ENCODE assay signal across 10 cellular contexts in genomic region chr9:4680750-4681149, GRCh38. TPM values are rescaled to one million over a fixed set of nuclear protein-coding genes. Genes with fewer than 3 reads are reported as not detected.
DNase-seq lines count a peak whose midpoint lies in the region; ATAC-seq, FAIRE-seq and TF ChIP-seq lines count a peak whose summit lies in the region.
"Had no signal": no experiment of that assay in that cellular context is flagged by ENCODE, and none has a peak within 500 bp of the region (broad histone marks: within the 10 kb centered on the region; RNA-seq: fewer than 3 reads in every experiment).

No MANE protein-coding gene starts in this region.

- H3K27ac ChIP-seq in SK-N-SH (ENCODE audit: low read depth in 2 of 2, low read length in 1 of 2), result peak overlapping the region; percentile 96 to 97
- H3K27ac ChIP-seq in K562 (ENCODE audit: extremely low read depth, low read depth, low read length), result peak overlapping the region; percentile 94
- H3K27ac ChIP-seq in HepG2 (ENCODE audit: extremely low read length, insufficient read depth, low read length), result peak overlapping the region; percentile 99
- peak overlapping the region; percentile 99 for H3K27ac ChIP-seq in upper lobe of right lung

- H2AFZ ChIP-seq in SK-N-SH (ENCODE audit: low read depth) (peak overlapping the region; percentile 81), K562 (ENCODE audit: low read depth, low read length) (0 out of 2 replicates have a peak overlapping the region, but pooled peaks have one; percentile 80), HepG2 (ENCODE audit: low read length) (no peak overlapping the region)

- TF ChIP-seq EP300 in SK-N-SH (IDR thresholded peaks at IDR 0.05; ENCODE audit: borderline replicate concordance in 1 of 2, low read depth in 1 of 2, low read length in 1 of 2) (no peak), K562 (IDR thresholded peaks at IDR 0.05; ENCODE audit: low read length) (no peak), HepG2 (IDR thresholded peaks at IDR 0.05; ENCODE audit: low read depth in 2 of 2, low read length in 2 of 2) (no peak), HepG2 (CRISPR knock-in tag; IDR thresholded peaks at IDR 0.05; ENCODE audit: borderline replicate concordance) (no peak)

- no TSS peak for BruUV-seq in K562 (replicated peaks; lab: Mats Ljungman, UMichigan)
- no TSS peak for BruUV-seq in HepG2 (replicated peaks; lab: Mats Ljungman, UMichigan)

- no peak overlapping the region for H3K4me3 Mint-ChIP-seq in effector memory CD8-positive, alpha-beta T cell

- TF ChIP-seq RAD21 in SK-N-SH (IDR thresholded peaks at IDR 0.05; ENCODE audit: low read length) (no peak), K562 (CRISPR knock-in tag; conservative IDR thresholded peaks at IDR 0.05 in 1 of 2, IDR thresholded peaks at IDR 0.05 in 1 of 2) (no peak), HepG2 (CRISPR knock-in tag; IDR thresholded peaks at IDR 0.05) (no peak)

- TF ChIP-seq CTCF in SK-N-SH (IDR thresholded peaks at IDR 0.05) (no peak), K562 (IDR thresholded peaks at IDR 0.05 in 2 of 3, conservative IDR thresholded peaks at IDR 0.05 in 1 of 3; ENCODE audit: insufficient read depth in 2 of 3, low read depth in 1 of 3, low read length in 3 of 3) (no peak), HepG2 (CRISPR knock-in tag; IDR thresholded peaks at IDR 0.05) (no peak), upper lobe of right lung (IDR thresholded peaks at IDR 0.05) (no peak)

- no peaks in the 10 kb centered on the region for H4K20me1 ChIP-seq in SK-N-SH (ENCODE audit: insufficient read depth)
- no peaks in the 10 kb centered on the region for H4K20me1 ChIP-seq in K562 (replicated peaks; ENCODE audit: control insufficient read depth, insufficient read depth, low read length)
- H4K20me1 ChIP-seq in HepG2 (ENCODE audit: insufficient read depth, low read length), result peaks cover 4% of the 10 kb centered on the region; the same call in 1 of the 2 replicates

- FAIRE-seq in K562 (lab: Jason Lieb, UNC) (peak; percentile 74), HepG2 (lab: Jason Lieb, UNC) (peak; percentile 64)

- peak overlapping the region; percentile 80 to 85 for H3K4me3 ChIP-seq in SK-N-SH (ENCODE audit: low read depth in 2 of 2, low read length in 1 of 2)
- peak overlapping the region; percentile 80 for H3K4me3 ChIP-seq in K562
- H3K4me3 ChIP-seq in HepG2 (replicated peaks in 1 of 3; ENCODE audit: insufficient read depth in 1 of 3, low read depth in 2 of 3, low read length in 3 of 3), result peak overlapping the region; percentile 76 to 94 (median 79)
- peak overlapping the region; percentile 69 for H3K4me3 ChIP-seq in upper lobe of right lung

- 34% methylated on average over 2 of the region's 2 CpGs for WGBS in SK-N-SH (ENCODE audit: low lambda C conversion rate)
- WGBS in K562 (ENCODE audit: insufficient coverage, low coverage, missing lambda C conversion rate), result 6% methylated on average over 2 of the region's 2 CpGs
- 6% methylated on average over 2 of the region's 2 CpGs for WGBS in HepG2 (ENCODE audit: low lambda C conversion rate)

- POLR2A ChIA-PET in SK-N-SH (lab: Yijun Ruan, JAX), result no interaction called here
- POLR2A ChIA-PET in K562 (lab: Yijun Ruan, JAX), result interaction anchor here (1.4 kb wide), 1 partner anchor 11 kb away, joined by 4 read pairs; no protein-coding TSS in a partner anchor
- POLR2A ChIA-PET in HepG2 (lab: Yijun Ruan, JAX), result interaction anchor here (0.9 to 1.1 kb wide), 3 partner anchors 14 to 60 kb away, joined by 3 to 6 read pairs (median 5); partner anchors contain the start of genes AK3, PLPP6 and SPATA6L

- no peaks in the 10 kb centered on the region for H3K9me1 ChIP-seq in K562 (ENCODE audit: control insufficient read depth, insufficient read depth, low read length)

- intact Hi-C loops in K562 (cut with micrococcal nuclease), result no loop called here
- intact Hi-C loops in HepG2 (cut with micrococcal nuclease; ENCODE audit: unreplicated experiment), result loop anchor here (2.0 kb wide), 1 partner anchor 20 kb away; no protein-coding TSS in a partner anchor
- intact Hi-C loops in upper lobe of right lung (cut with DNase I), result loop anchor here (10.0 kb wide), 1 partner anchor 54 kb away; no protein-coding TSS in a partner anchor

- peaks cover 10 to 13% of the 10 kb centered on the region in 2 experiments for H3K36me3 ChIP-seq in SK-N-SH (replicated peaks in 1 of 2; ENCODE audit: control insufficient read depth in 1 of 2, insufficient read depth in 2 of 2, low read length in 1 of 2)
- H3K36me3 ChIP-seq in K562 (ENCODE audit: control insufficient read depth, insufficient read depth, low read length), result peaks cover 19% of the 10 kb centered on the region; the same call in 2 of the 3 replicates
- peaks cover 1 to 13% of the 10 kb centered on the region in 2 experiments; a peak in 4 of 5 replicates for H3K36me3 ChIP-seq in HepG2 (replicated peaks in 1 of 2; ENCODE audit: control insufficient read depth in 1 of 2, insufficient read depth in 2 of 2, low read length in 2 of 2)
- H3K36me3 ChIP-seq in upper lobe of right lung, result peaks cover 14% of the 10 kb centered on the region

- ATAC-seq in SK-N-SH treated with all-trans-retinoic acid at 6 μM for 48 hours (no peak), K562 (peak; percentile 28), HepG2 (no peak), upper lobe of right lung (no peak)
- no peak for ATAC-seq in effector memory CD8-positive, alpha-beta T cell (replicated peaks)

- H3K4me1 ChIP-seq in SK-N-SH (ENCODE audit: control insufficient read depth in 1 of 2, insufficient read depth in 2 of 2, low read depth in 1 of 2, low read length in 1 of 2) (peaks cover 5 to 7% of the 10 kb centered on the region in 2 experiments; a peak in 3 of 4 replicates), K562 (replicated peaks in 1 of 2; ENCODE audit: control insufficient read depth in 2 of 2, insufficient read depth in 2 of 2, low read length in 2 of 2) (peaks cover under 1 to 21% of the 10 kb centered on the region in 2 experiments; a peak in 4 of 5 replicates), HepG2 (ENCODE audit: insufficient read depth, low read length) (peaks cover 39% of the 10 kb centered on the region), upper lobe of right lung (peaks cover 13% of the 10 kb centered on the region)

- H3K9me2 ChIP-seq in SK-N-SH, result no peaks in the 10 kb centered on the region

- CTCF ChIA-PET in SK-N-SH (lab: Yijun Ruan, JAX), result interaction anchor here (0.6 to 1.1 kb wide), 5 partner anchors 13 to 114 kb away, joined by 3 to 5 read pairs (median 4); no protein-coding TSS in a partner anchor
- CTCF ChIA-PET in K562 (lab: Yijun Ruan, JAX; ENCODE audit: low intra/inter-chr PET ratio), result no interaction called here
- CTCF ChIA-PET in HepG2 (lab: Yijun Ruan, JAX; ENCODE audit: low intra/inter-chr PET ratio, low total read pairs), result interaction anchor here (1.2 kb wide), 1 partner anchor 19 kb away, joined by 3 read pairs; the partner anchor contains the start of gene PLPP6

- peaks cover 10 to 20% of the 10 kb centered on the region in 2 donors for H3K4me1 Mint-ChIP-seq in effector memory CD8-positive, alpha-beta T cell (ENCODE audit: low read depth in 2 of 2)

- no peak overlapping the region for H3K27ac Mint-ChIP-seq in effector memory CD8-positive, alpha-beta T cell

- no peaks in the 10 kb centered on the region for H3K27me3 ChIP-seq in SK-N-SH (ENCODE audit: insufficient read depth)
- no peaks in the 10 kb centered on the region for H3K27me3 ChIP-seq in K562 (ENCODE audit: control insufficient read depth in 2 of 2, insufficient read depth in 2 of 2, low read length in 2 of 2)
- H3K27me3 ChIP-seq in HepG2 (ENCODE audit: control insufficient read depth in 1 of 2, insufficient read depth in 2 of 2, low read length in 2 of 2), result no peaks in the 10 kb centered on the region; a peak in 1 of 5 replicates
- H3K27me3 ChIP-seq in upper lobe of right lung, result no peaks in the 10 kb centered on the region

- H3K4me2 ChIP-seq in SK-N-SH, result peak overlapping the region; percentile 95
- peak overlapping the region; percentile 97 for H3K4me2 ChIP-seq in K562 (ENCODE audit: insufficient read depth, low read length)
- peak overlapping the region; percentile 92 for H3K4me2 ChIP-seq in HepG2 (ENCODE audit: low read depth, low read length)

- no peak for TF ChIP-seq POLR2A in K562 (conservative IDR thresholded peaks at IDR 0.05)
- TF ChIP-seq POLR2A in HepG2 (IDR thresholded peaks at IDR 0.05; ENCODE audit: insufficient read depth in 1 of 2, low read depth in 2 of 2, low read length in 2 of 2), result no peak

- H3K79me2 ChIP-seq in SK-N-SH (ENCODE audit: insufficient read depth) (peaks cover 49% of the 10 kb centered on the region), K562 (ENCODE audit: control insufficient read depth, insufficient read depth, low read length) (peaks cover 43% of the 10 kb centered on the region), HepG2 (ENCODE audit: insufficient read depth, low read length) (peaks cover 31% of the 10 kb centered on the region)

- H3F3A ChIP-seq in SK-N-SH (replicated peaks; ENCODE audit: insufficient read depth), result peaks cover 14% of the 10 kb centered on the region

- DNase-seq in SK-N-SH (no peak), K562 (ENCODE audit: extremely low read depth in 1 of 4, low spot score in 3 of 4) (peak in 1 of 4 experiments; percentile 34), HepG2 (ENCODE audit: low spot score) (peak; percentile 38), upper lobe of right lung (no peak), ACHN (no peak)
- DNase-seq in effector memory CD8-positive, alpha-beta T cell, result no peak
- DNase-seq in NK-92 treated with Interleukin-12 subunit alpha and Interleukin-12 subunit beta, amount 100 ng/mL, for 24 hours (lab: John Stamatoyannopoulos, UW), result no peak
- DNase-seq: GOT3; stimulated activated CD4-positive, alpha-beta T cell treated with anti-CD3 and anti-CD28 coated beads, Interleukin-1b, Interleukin-23, amount 100 ng/mL, for 48 hours had no signal

- peak overlapping the region; percentile 91 for H3K9ac ChIP-seq in SK-N-SH
- H3K9ac ChIP-seq in K562 (ENCODE audit: insufficient read depth in 1 of 2, low read depth in 2 of 2, low read length in 2 of 2), result peak overlapping the region in 1 of 2 experiments; percentile 97; a peak in 3 of 4 replicates
- peak overlapping the region; percentile 96 for H3K9ac ChIP-seq in HepG2 (ENCODE audit: insufficient read depth, low read depth, low read length)

- peaks cover 0 to 2% of the 10 kb centered on the region in 2 donors for H3K27me3 Mint-ChIP-seq in effector memory CD8-positive, alpha-beta T cell

- peaks cover 11% of the 10 kb centered on the region for H3K36me3 Mint-ChIP-seq in effector memory CD8-positive, alpha-beta T cell (ENCODE audit: insufficient read depth)

- H3K9me3 Mint-ChIP-seq in effector memory CD8-positive, alpha-beta T cell, result no peaks in the 10 kb centered on the region

- H3K9me3 ChIP-seq in SK-N-SH (no peaks in the 10 kb centered on the region), K562 (replicated peaks; ENCODE audit: control insufficient read depth, insufficient read depth, low read depth, low read length) (no peaks in the 10 kb centered on the region), HepG2 (ENCODE audit: low read length) (no peaks in the 10 kb centered on the region), upper lobe of right lung (no peaks in the 10 kb centered on the region)

- in situ Hi-C loops in K562 (cut with MboI) (no loop called here), HepG2 (cut with HindIII; ENCODE audit: extremely low pct_ligation_motif_present, low pct_unique_long_range_greater_than_20kb) (no loop called here), ACHN (cut with HindIII; ENCODE audit: low pct_ligation_motif_present, low pct_unique_long_range_greater_than_20kb, low sequenced_read_pairs) (no loop called here)

RNA-seq across cellular contexts. Expression of gene CDC37L1, which starts 1.4 kb away (rescaled TPM):
- polyA plus RNA-seq in SK-N-SH (2012; rRNA removed) (6.5 and 7.2 TPM in 2 replicates), K562 (2011; rRNA removed) (3.6 and 5.4 TPM in 2 replicates), K562 (2014; fragmentation: Illumina TruSeq; extraction: Trizol) (5.3 and 5.4 TPM in 2 replicates), K562 (2014; fragmentation: Nextera tagmentation; extraction: Ambion mirVana) (1 to 10 TPM; 1.5 TPM), K562 (2014; rRNA removed) (7.5 and 9.6 TPM in 2 replicates), HepG2 (2011; rRNA removed) (5.0 and 5.5 TPM in 2 replicates)
- polyA plus RNA-seq in SK-N-SH (2012; cell fraction: cytosol; rRNA removed), result 7.2 and 8.9 TPM in 2 replicates
- polyA plus RNA-seq in SK-N-SH (2012; cell fraction: nucleus; rRNA removed), result 5.8 and 5.9 TPM in 2 replicates
- 11.4 and 21.5 TPM in 2 replicates for total RNA-seq in K562 (2011; cell fraction: chromatin; rRNA removed; ENCODE audit: low replicate concordance)
- total RNA-seq in K562 (2011; cell fraction: nucleolus; rRNA removed), result 4.7 and 9.3 TPM in 2 replicates
- total RNA-seq in K562 (2011; cell fraction: nucleoplasm; rRNA removed), result 7.1 and 9.8 TPM in 2 replicates
- total RNA-seq in K562 (2014; rRNA removed) (6.0 and 8.1 TPM in 2 replicates), K562 (2014; rRNA removed; fragmentation: Illumina TruSeq; extraction: Trizol) (7.8 and 8.5 TPM in 2 replicates), K562 (2015; rRNA removed; fragmentation: Illumina TruSeq; extraction: Trizol) (7.2 and 7.8 TPM in 2 replicates), K562 (2021) (5.5 and 7.9 TPM in 2 replicates), HepG2 (2016; rRNA removed; fragmentation: Illumina TruSeq; extraction: Trizol) (17.0 and 21.6 TPM in 2 replicates), upper lobe of right lung (23.6 TPM)
- polyA plus RNA-seq in K562 (2011; cell fraction: cytosol; rRNA removed), result 1.4 and 2.2 TPM in 2 replicates
- polyA plus RNA-seq in K562 (2011; cell fraction: nucleus; rRNA removed), result 2.8 and 2.9 TPM in 2 replicates
- polyA plus RNA-seq in K562 (2012), result 3.6 and 4.0 TPM in 2 replicates
- polyA minus RNA-seq in K562 (2011; rRNA and poly(A)+ RNA removed), result 9.3 and 10.3 TPM in 2 replicates
- 3.6 and 5.2 TPM in 2 replicates for polyA minus RNA-seq in K562 (2011; cell fraction: cytosol; rRNA and poly(A)+ RNA removed)
- 6.3 and 9.4 TPM in 2 replicates for polyA minus RNA-seq in K562 (2011; cell fraction: nucleus; rRNA and poly(A)+ RNA removed)
- total RNA-seq in HepG2 (2016; cell fraction: cytosol; rRNA removed; fragmentation: Illumina TruSeq; extraction: Trizol; ENCODE audit: low read depth), result 2.6 and 3.0 TPM in 2 replicates
- 16.5 and 19.6 TPM in 2 replicates for total RNA-seq in HepG2 (2016; cell fraction: insoluble cytoplasmic fraction; rRNA removed; fragmentation: Illumina TruSeq; extraction: Trizol)
- 8.6 and 9.4 TPM in 2 replicates for total RNA-seq in HepG2 (2016; cell fraction: membrane; rRNA removed; fragmentation: Illumina TruSeq; extraction: Trizol)
- total RNA-seq in HepG2 (2016; cell fraction: nucleus; rRNA removed; fragmentation: Illumina TruSeq; extraction: Trizol), result 12.6 and 14.0 TPM in 2 replicates
- 4.0 and 4.1 TPM in 2 replicates for polyA plus RNA-seq in HepG2 (2011; cell fraction: cytosol; rRNA removed)
- 3.6 and 5.0 TPM in 2 replicates for polyA plus RNA-seq in HepG2 (2011; cell fraction: nucleus; rRNA removed)
- 8.7 and 9.4 TPM in 2 replicates for polyA plus RNA-seq in HepG2 (2012)
- polyA plus RNA-seq in HepG2 (2016; cell fraction: cytosol; fragmentation: Illumina TruSeq; extraction: Trizol; ENCODE audit: low read depth), result 1.9 and 2.3 TPM in 2 replicates
- 16.3 and 19.6 TPM in 2 replicates for polyA plus RNA-seq in HepG2 (2016; cell fraction: insoluble cytoplasmic fraction; fragmentation: Illumina TruSeq; extraction: Trizol; ENCODE audit: low read depth)
- polyA plus RNA-seq in HepG2 (2016; cell fraction: membrane; fragmentation: Illumina TruSeq; extraction: Trizol; ENCODE audit: low read depth), result 4.0 and 4.9 TPM in 2 replicates
- 10.8 and 11.4 TPM in 2 replicates for polyA plus RNA-seq in HepG2 (2016; cell fraction: nucleus; fragmentation: Illumina TruSeq; extraction: Trizol; ENCODE audit: insufficient read depth, low read depth)
- 2.0 and 2.9 TPM in 2 replicates for polyA minus RNA-seq in HepG2 (2011; rRNA and poly(A)+ RNA removed; ENCODE audit: low replicate concordance)
- polyA minus RNA-seq in HepG2 (2011; cell fraction: cytosol; rRNA and poly(A)+ RNA removed), result 4.0 and 4.6 TPM in 2 replicates
- 10.6 and 19.1 TPM in 2 replicates for polyA minus RNA-seq in HepG2 (2011; cell fraction: nucleus; rRNA and poly(A)+ RNA removed)

RNA-seq across cellular contexts. Expression of gene SPATA6L, which starts 14.5 kb away (rescaled TPM):
- 0.44 and 0.47 TPM in 2 replicates for polyA plus RNA-seq in SK-N-SH (2012; rRNA removed)
- polyA plus RNA-seq in SK-N-SH (2012; cell fraction: cytosol; rRNA removed), result 0.41 and 0.84 TPM in 2 replicates
- polyA plus RNA-seq in SK-N-SH (2012; cell fraction: nucleus; rRNA removed), result 1.5 and 2.9 TPM in 2 replicates
- total RNA-seq in K562 (2011; cell fraction: chromatin; rRNA removed; ENCODE audit: low replicate concordance), result 0.16 TPM in 1 of 2 replicates, not detected in the other
- not detected in 2 replicates for total RNA-seq in K562 (2011; cell fraction: nucleolus; rRNA removed)
- 0.15 TPM in 1 of 2 replicates, not detected in the other for total RNA-seq in K562 (2011; cell fraction: nucleoplasm; rRNA removed)
- 1.00 TPM in 1 of 2 replicates, not detected in the other for total RNA-seq in K562 (2014; rRNA removed)
- 0.06 TPM in 1 of 2 replicates, not detected in the other for total RNA-seq in K562 (2014; rRNA removed; fragmentation: Illumina TruSeq; extraction: Trizol)
- total RNA-seq in K562 (2015; rRNA removed; fragmentation: Illumina TruSeq; extraction: Trizol), result not detected in 2 replicates
- not detected in 2 replicates for total RNA-seq in K562 (2021)
- 0.03 and 0.04 TPM in 2 replicates for polyA plus RNA-seq in K562 (2011; rRNA removed)
- polyA plus RNA-seq in K562 (2011; cell fraction: cytosol; rRNA removed), result not detected in 2 replicates
- 0.10 and 0.45 TPM in 2 replicates for polyA plus RNA-seq in K562 (2011; cell fraction: nucleus; rRNA removed)
- polyA plus RNA-seq in K562 (2012), result 0.14 and 0.57 TPM in 2 replicates
- not detected in 2 replicates for polyA plus RNA-seq in K562 (2014; fragmentation: Illumina TruSeq; extraction: Trizol)
- under 1 TPM; 0.04 to 0.08 TPM for polyA plus RNA-seq in K562 (2014; fragmentation: Nextera tagmentation; extraction: Ambion mirVana)
- polyA plus RNA-seq in K562 (2014; rRNA removed), result 0.21 and 0.31 TPM in 2 replicates
- polyA minus RNA-seq in K562 (2011; rRNA and poly(A)+ RNA removed), result 0.03 and 0.25 TPM in 2 replicates
- not detected in 2 replicates for polyA minus RNA-seq in K562 (2011; cell fraction: cytosol; rRNA and poly(A)+ RNA removed)
- not detected in 2 replicates for polyA minus RNA-seq in K562 (2011; cell fraction: nucleus; rRNA and poly(A)+ RNA removed)
- total RNA-seq in HepG2 (2016; rRNA removed; fragmentation: Illumina TruSeq; extraction: Trizol), result 0.95 and 1.9 TPM in 2 replicates
- total RNA-seq in HepG2 (2016; cell fraction: cytosol; rRNA removed; fragmentation: Illumina TruSeq; extraction: Trizol; ENCODE audit: low read depth), result 2.9 and 3.9 TPM in 2 replicates
- total RNA-seq in HepG2 (2016; cell fraction: insoluble cytoplasmic fraction; rRNA removed; fragmentation: Illumina TruSeq; extraction: Trizol), result 0.40 and 1.9 TPM in 2 replicates
- total RNA-seq in HepG2 (2016; cell fraction: membrane; rRNA removed; fragmentation: Illumina TruSeq; extraction: Trizol), result 1.9 and 2.8 TPM in 2 replicates
- 3.1 and 4.5 TPM in 2 replicates for total RNA-seq in HepG2 (2016; cell fraction: nucleus; rRNA removed; fragmentation: Illumina TruSeq; extraction: Trizol)
- 0.73 and 1.1 TPM in 2 replicates for polyA plus RNA-seq in HepG2 (2011; rRNA removed)
- polyA plus RNA-seq in HepG2 (2011; cell fraction: cytosol; rRNA removed), result 0.30 and 0.41 TPM in 2 replicates
- 2.7 and 2.9 TPM in 2 replicates for polyA plus RNA-seq in HepG2 (2011; cell fraction: nucleus; rRNA removed)
- 0.80 and 0.83 TPM in 2 replicates for polyA plus RNA-seq in HepG2 (2012)
- 0.42 and 0.46 TPM in 2 replicates for polyA plus RNA-seq in HepG2 (2016; cell fraction: cytosol; fragmentation: Illumina TruSeq; extraction: Trizol; ENCODE audit: low read depth)
- polyA plus RNA-seq in HepG2 (2016; cell fraction: insoluble cytoplasmic fraction; fragmentation: Illumina TruSeq; extraction: Trizol; ENCODE audit: low read depth), result 0.25 and 0.74 TPM in 2 replicates
- polyA plus RNA-seq in HepG2 (2016; cell fraction: membrane; fragmentation: Illumina TruSeq; extraction: Trizol; ENCODE audit: low read depth), result 0.38 and 0.41 TPM in 2 replicates
- polyA plus RNA-seq in HepG2 (2016; cell fraction: nucleus; fragmentation: Illumina TruSeq; extraction: Trizol; ENCODE audit: insufficient read depth, low read depth), result 4.3 and 6.9 TPM in 2 replicates
- 1.2 TPM in 1 of 2 replicates, not detected in the other for polyA minus RNA-seq in HepG2 (2011; rRNA and poly(A)+ RNA removed; ENCODE audit: low replicate concordance)
- 0.35 TPM in 1 of 2 replicates, not detected in the other for polyA minus RNA-seq in HepG2 (2011; cell fraction: cytosol; rRNA and poly(A)+ RNA removed)
- polyA minus RNA-seq in HepG2 (2011; cell fraction: nucleus; rRNA and poly(A)+ RNA removed), result 7.2 and 8.8 TPM in 2 replicates
- 12.6 TPM for total RNA-seq in upper lobe of right lung

RNA-seq across cellular contexts. Expression of gene PLPP6, which starts 18.7 kb away (rescaled TPM):
- polyA plus RNA-seq in SK-N-SH (2012; rRNA removed) (8.8 and 11.2 TPM in 2 replicates), K562 (2011; rRNA removed) (8.3 and 8.9 TPM in 2 replicates), K562 (2014; fragmentation: Illumina TruSeq; extraction: Trizol) (7.0 and 7.3 TPM in 2 replicates), K562 (2014; fragmentation: Nextera tagmentation; extraction: Ambion mirVana) (1 to 10 TPM; 1.9 to 2.0 TPM), K562 (2014; rRNA removed) (6.3 and 6.7 TPM in 2 replicates), HepG2 (2011; rRNA removed) (12.1 and 13.1 TPM in 2 replicates)
- 9.6 and 9.8 TPM in 2 replicates for polyA plus RNA-seq in SK-N-SH (2012; cell fraction: cytosol; rRNA removed)
- 7.7 and 8.9 TPM in 2 replicates for polyA plus RNA-seq in SK-N-SH (2012; cell fraction: nucleus; rRNA removed)
- 9.1 TPM in 2 replicates for total RNA-seq in K562 (2011; cell fraction: chromatin; rRNA removed; ENCODE audit: low replicate concordance)
- total RNA-seq in K562 (2011; cell fraction: nucleolus; rRNA removed), result 12.2 and 13.0 TPM in 2 replicates
- 12.5 and 16.6 TPM in 2 replicates for total RNA-seq in K562 (2011; cell fraction: nucleoplasm; rRNA removed)
- total RNA-seq in K562 (2014; rRNA removed) (5.4 and 5.6 TPM in 2 replicates), K562 (2014; rRNA removed; fragmentation: Illumina TruSeq; extraction: Trizol) (4.9 and 5.3 TPM in 2 replicates), K562 (2015; rRNA removed; fragmentation: Illumina TruSeq; extraction: Trizol) (4.5 and 5.1 TPM in 2 replicates), K562 (2021) (6.4 and 6.9 TPM in 2 replicates), HepG2 (2016; rRNA removed; fragmentation: Illumina TruSeq; extraction: Trizol) (9.0 and 15.5 TPM in 2 replicates), upper lobe of right lung (5.5 TPM)
- 6.0 and 8.2 TPM in 2 replicates for polyA plus RNA-seq in K562 (2011; cell fraction: cytosol; rRNA removed)
- polyA plus RNA-seq in K562 (2011; cell fraction: nucleus; rRNA removed), result 10.3 and 12.0 TPM in 2 replicates
- polyA plus RNA-seq in K562 (2012), result 6.9 and 8.6 TPM in 2 replicates
- polyA minus RNA-seq in K562 (2011; rRNA and poly(A)+ RNA removed), result 8.7 and 9.3 TPM in 2 replicates
- 4.7 and 4.9 TPM in 2 replicates for polyA minus RNA-seq in K562 (2011; cell fraction: cytosol; rRNA and poly(A)+ RNA removed)
- 9.6 and 14.2 TPM in 2 replicates for polyA minus RNA-seq in K562 (2011; cell fraction: nucleus; rRNA and poly(A)+ RNA removed)
- total RNA-seq in HepG2 (2016; cell fraction: cytosol; rRNA removed; fragmentation: Illumina TruSeq; extraction: Trizol; ENCODE audit: low read depth), result 1.6 and 1.7 TPM in 2 replicates
- total RNA-seq in HepG2 (2016; cell fraction: insoluble cytoplasmic fraction; rRNA removed; fragmentation: Illumina TruSeq; extraction: Trizol), result 7.5 and 14.7 TPM in 2 replicates
- 5.4 and 5.8 TPM in 2 replicates for total RNA-seq in HepG2 (2016; cell fraction: membrane; rRNA removed; fragmentation: Illumina TruSeq; extraction: Trizol)
- 19.8 and 23.6 TPM in 2 replicates for total RNA-seq in HepG2 (2016; cell fraction: nucleus; rRNA removed; fragmentation: Illumina TruSeq; extraction: Trizol)
- polyA plus RNA-seq in HepG2 (2011; cell fraction: cytosol; rRNA removed), result 7.2 and 9.6 TPM in 2 replicates
- polyA plus RNA-seq in HepG2 (2011; cell fraction: nucleus; rRNA removed), result 7.8 and 9.0 TPM in 2 replicates
- 10.5 and 13.4 TPM in 2 replicates for polyA plus RNA-seq in HepG2 (2012)
- polyA plus RNA-seq in HepG2 (2016; cell fraction: cytosol; fragmentation: Illumina TruSeq; extraction: Trizol; ENCODE audit: low read depth), result 0.84 and 0.86 TPM in 2 replicates
- polyA plus RNA-seq in HepG2 (2016; cell fraction: insoluble cytoplasmic fraction; fragmentation: Illumina TruSeq; extraction: Trizol; ENCODE audit: low read depth), result 7.6 and 8.5 TPM in 2 replicates
- 2.5 and 2.6 TPM in 2 replicates for polyA plus RNA-seq in HepG2 (2016; cell fraction: membrane; fragmentation: Illumina TruSeq; extraction: Trizol; ENCODE audit: low read depth)
- 21.1 and 22.3 TPM in 2 replicates for polyA plus RNA-seq in HepG2 (2016; cell fraction: nucleus; fragmentation: Illumina TruSeq; extraction: Trizol; ENCODE audit: insufficient read depth, low read depth)
- 9.2 and 31.7 TPM in 2 replicates for polyA minus RNA-seq in HepG2 (2011; rRNA and poly(A)+ RNA removed; ENCODE audit: low replicate concordance)
- 11.3 and 12.7 TPM in 2 replicates for polyA minus RNA-seq in HepG2 (2011; cell fraction: cytosol; rRNA and poly(A)+ RNA removed)
- polyA minus RNA-seq in HepG2 (2011; cell fraction: nucleus; rRNA and poly(A)+ RNA removed), result 16.4 and 17.3 TPM in 2 replicates
